In genomic region chr19:10744222-10744847, GRCh38 we compare ENCODE assay signal across 14 cellular contexts. TPM values are rescaled to one million over a fixed set of nuclear protein-coding genes. Genes with fewer than 3 reads are reported as not detected.
DNase-seq lines count a peak whose midpoint lies in the region; ATAC-seq and TF ChIP-seq lines count a peak whose summit lies in the region.
"Had no signal": no experiment of that assay in that cellular context is flagged by ENCODE, and none has a peak within 500 bp of the region (broad histone marks: within the 10 kb centered on the region; RNA-seq: fewer than 3 reads in every experiment).

No MANE protein-coding gene starts in this region.

- H3K9me3 ChIP-seq in cardiac muscle cell (ENCODE audit: low read depth) (no peaks in the 10 kb centered on the region), duodenal mucosa (ENCODE audit: control insufficient read depth in 1 of 2, low read length in 2 of 2) (no peaks in the 10 kb centered on the region), upper lobe of right lung (no peaks in the 10 kb centered on the region), A673 (ENCODE audit: low read depth, low read length, poor library complexity, severe bottlenecking) (peaks cover 5% of the 10 kb centered on the region)

- DNase-seq in cardiac muscle cell (ENCODE audit: low read depth in 1 of 2, low spot score in 1 of 2) (no peak), Right ventricle myocardium inferior (ENCODE audit: missing footprints) (no peak), naive B cell (no peak), upper lobe of right lung (no peak), A673 (ENCODE audit: low spot score) (no peak), hypothalamus (lab: John Stamatoyannopoulos, UW) (no peak)
- DNase-seq: dermis blood vessel endothelial cell; midbrain; NCI-H524 treated with DMSO at 0.1 percent for 48 hours; stimulated activated CD4-positive, alpha-beta T cell treated with anti-CD3 and anti-CD28 coated beads, Interleukin-4, amount 100 ng/mL, for 24 hours had no signal

- POLR2A ChIA-PET in A673 (lab: Charles Lee; ENCODE audit: low non-redundant PET), result no interaction called here

- H3K27ac ChIP-seq in cardiac muscle cell (peak overlapping the region; percentile 70), duodenal mucosa (ENCODE audit: low read depth, low read length) (peak overlapping the region; percentile 76), upper lobe of right lung (peak overlapping the region; percentile 51), A673 (ENCODE audit: low read depth, low read length, poor library complexity, severe bottlenecking) (no peak overlapping the region)

- H3K27me3 Mint-ChIP-seq in naive B cell, result no peaks in the 10 kb centered on the region
- H3K27me3 Mint-ChIP-seq: stimulated activated memory B cell treated with anti-CD40 and anti-IgM and Interleukin-4, amounts not matched to agents 10 μg/mL and 1 μg/mL and 100 μg/mL, for 72 hours had no signal

- TF ChIP-seq CTCF in cardiac muscle cell (IDR thresholded peaks at IDR 0.05; ENCODE audit: low read depth, low read length) (no peak), upper lobe of right lung (IDR thresholded peaks at IDR 0.05) (no peak), A673 (conservative IDR thresholded peaks at IDR 0.05; ENCODE audit: low read depth, low read length) (no peak)

- H3K36me3 ChIP-seq in cardiac muscle cell (no peaks in the 10 kb centered on the region), duodenal mucosa (ENCODE audit: control insufficient read depth in 1 of 2, insufficient read depth in 2 of 2, low read length in 2 of 2) (no peaks in the 10 kb centered on the region), upper lobe of right lung (no peaks in the 10 kb centered on the region), A673 (ENCODE audit: insufficient read depth, low read length, poor library complexity, severe bottlenecking) (no peaks in the 10 kb centered on the region)

- peaks cover 59 to 92% (median 77%) of the 10 kb centered on the region in 3 donors for H3K4me1 Mint-ChIP-seq in naive B cell

- intact Hi-C loops in Right ventricle myocardium inferior (cut with DNase I), result no loop called here
- intact Hi-C loops in upper lobe of right lung (cut with DNase I), result no loop called here
- intact Hi-C loops in A673 (cut with micrococcal nuclease; ENCODE audit: unreplicated experiment), result no loop called here

- peaks cover 0 to 8% of the 10 kb centered on the region in 2 donors for H3K36me3 Mint-ChIP-seq in naive B cell

- CTCF ChIA-PET in A673 (lab: Charles Lee), result no interaction called here

- BruUV-seq in A673 (replicated peaks; lab: Mats Ljungman, UMichigan), result no TSS peak

- peak overlapping the region in 4 of 6 donors; percentile 42 to 57 (median 48) for H3K27ac Mint-ChIP-seq in naive B cell
- H3K27ac Mint-ChIP-seq: stimulated activated memory B cell treated with anti-CD40 and anti-IgM and Interleukin-4, amounts not matched to agents 10 μg/mL and 1 μg/mL and 100 μg/mL, for 72 hours had no signal

- no peaks in the 10 kb centered on the region for H3K27me3 ChIP-seq in cardiac muscle cell
- no peaks in the 10 kb centered on the region for H3K27me3 ChIP-seq in duodenal mucosa (ENCODE audit: control insufficient read depth in 1 of 2, insufficient read depth in 2 of 2, low read length in 2 of 2)
- no peaks in the 10 kb centered on the region for H3K27me3 ChIP-seq in upper lobe of right lung
- no peaks in the 10 kb centered on the region for H3K27me3 ChIP-seq in A673 (replicated peaks; ENCODE audit: insufficient read depth, low read depth, low read length, poor library complexity)

- H3K4me3 Mint-ChIP-seq in naive B cell, result peak overlapping the region in 1 of 8 donors; percentile 53
- H3K4me3 Mint-ChIP-seq: stimulated activated memory B cell treated with anti-CD40 and anti-IgM and Interleukin-4, amounts not matched to agents 10 μg/mL and 1 μg/mL and 100 μg/mL, for 72 hours had no signal

- peak overlapping the region; percentile 4 to 65 for H3K9ac ChIP-seq in duodenal mucosa (ENCODE audit: low read depth in 1 of 2, low read length in 2 of 2)

- H3K4me3 ChIP-seq in cardiac muscle cell (no peak overlapping the region), duodenal mucosa (ENCODE audit: low read depth in 1 of 2, low read length in 2 of 2) (peak overlapping the region; percentile 13 to 49), upper lobe of right lung (no peak overlapping the region), A673 (ENCODE audit: low read depth, low read length, poor library complexity, severe bottlenecking) (no peak overlapping the region)

- peaks cover 5% of the 10 kb centered on the region for H3K4me1 ChIP-seq in cardiac muscle cell (ENCODE audit: low read depth)
- peaks cover 74 to 76% of the 10 kb centered on the region in 2 donors for H3K4me1 ChIP-seq in duodenal mucosa (ENCODE audit: control insufficient read depth in 1 of 2, insufficient read depth in 2 of 2, low read length in 2 of 2)
- H3K4me1 ChIP-seq in upper lobe of right lung, result peaks cover 56% of the 10 kb centered on the region
- peaks cover 4% of the 10 kb centered on the region for H3K4me1 ChIP-seq in A673 (ENCODE audit: insufficient read depth, low read length, poor library complexity, severe bottlenecking)

- ATAC-seq in Right ventricle myocardium inferior, result no peak
- no peak for ATAC-seq in naive B cell (ENCODE audit: low read depth in 2 of 2)
- ATAC-seq in upper lobe of right lung, result no peak
- ATAC-seq in HG03521 (IDR thresholded peaks at IDR 0.05; ENCODE audit: unreplicated experiment), result no peak
- ATAC-seq: HCT116; stimulated activated memory B cell treated with anti-CD40 and anti-IgM and Interleukin-4, amounts not matched to agents 10 μg/mL and 1 μg/mL and 100 μg/mL, for 72 hours had no signal

- H3K9me3 Mint-ChIP-seq in naive B cell, result peaks cover 0 to 7% (median 0%) of the 10 kb centered on the region in 7 donors

RNA-seq across cellular contexts. Expression of gene DNM2, which starts 26.5 kb away (rescaled TPM):
- total RNA-seq in cardiac muscle cell (122 and 124 TPM in 2 replicates), Right ventricle myocardium inferior (177 TPM), upper lobe of right lung (280 TPM), A673 (2021) (143 and 155 TPM in 2 replicates)
- polyA plus RNA-seq in cardiac muscle cell (132 and 146 TPM in 2 replicates), naive B cell (ENCODE audit: low read depth in 6 of 6) (100 to 1,000 TPM in 1 of 6 donors, 10 to 100 TPM in 5; 53.6 to 111 (median 63.0) TPM)

RNA-seq across cellular contexts. Expression of gene QTRT1, which starts 43.1 kb away (rescaled TPM):
- 30.6 and 35.0 TPM in 2 replicates for total RNA-seq in cardiac muscle cell
- 70.8 and 84.1 TPM in 2 replicates for polyA plus RNA-seq in cardiac muscle cell
- 28.0 TPM for total RNA-seq in Right ventricle myocardium inferior
- 10 to 100 TPM; 39.0 to 82.5 (median 46.2) TPM for polyA plus RNA-seq in naive B cell (ENCODE audit: low read depth in 6 of 6)
- total RNA-seq in upper lobe of right lung, result 30.3 TPM
- total RNA-seq in A673 (2021), result 82.4 and 89.6 TPM in 2 replicates

Comparison
In these comparisons a context has a peak if more than half of its experiments do, and no peak if none do; other contexts are left out.
1. H3K4me3 ChIP-seq: peak in duodenal mucosa (2 of 2); none in cardiac muscle cell (single experiment), upper lobe of right lung (single experiment) and A673 (single experiment).